8 cellular contexts compared by ENCODE assay signal in genomic region chr14:52313493-52313881, GRCh38. TPM values are rescaled to one million over a fixed set of nuclear protein-coding genes. Genes with fewer than 3 reads are reported as not detected.
DNase-seq lines count a peak whose midpoint lies in the region; ATAC-seq and TF ChIP-seq lines count a peak whose summit lies in the region.

No MANE protein-coding gene starts in this region.

- no peak for TF ChIP-seq CTCF in HFF-Myc (IDR thresholded peaks at IDR 0.05; ENCODE audit: low read depth, low read length, missing control alignments)
- no peak for TF ChIP-seq CTCF in WERI-Rb-1 (IDR thresholded peaks at IDR 0.05; ENCODE audit: low read depth, low read length)
- TF ChIP-seq CTCF in right atrium auricular region (IDR thresholded peaks at IDR 0.05): no peak

- H3K4me3 ChIP-seq in HFF-Myc (replicated peaks; ENCODE audit: low read depth, low read length): peak overlapping the region; percentile 55
- peak overlapping the region; percentile 59 for H3K4me3 ChIP-seq in WERI-Rb-1 (ENCODE audit: low read depth, low read length)
- H3K4me3 ChIP-seq in right atrium auricular region: peak overlapping the region; percentile 31 to 60
- peak overlapping the region; percentile 93 for H3K4me3 ChIP-seq in skeletal muscle satellite cell (ENCODE audit: low read length)

- no peak for ATAC-seq in HG02852 (IDR thresholded peaks at IDR 0.05; ENCODE audit: unreplicated experiment)

- H3K27ac ChIP-seq in WERI-Rb-1 (no peak overlapping the region), right atrium auricular region (peak overlapping the region in 1 of 2 donors; percentile 20)

- H3K27me3 ChIP-seq in WERI-Rb-1 (ENCODE audit: insufficient read depth, low read depth, severe bottlenecking) (peaks cover 5% of the 10 kb centered on the region), right atrium auricular region (no peaks in the 10 kb centered on the region), skeletal muscle satellite cell (ENCODE audit: control insufficient read depth, insufficient read depth, low read length) (no peaks in the 10 kb centered on the region)

- no peak for DNase-seq in HFF-Myc (ENCODE audit: extremely low read depth, low read depth)
- DNase-seq in WERI-Rb-1: no peak
- DNase-seq in right atrium auricular region (ENCODE audit: low spot score): no peak
- no peak for DNase-seq in NCI-H2227 treated with DMSO at 0.1 percent for 48 hours (lab: John Stamatoyannopoulos, UW)
- no peak for DNase-seq in anterior cingulate cortex (lab: John Stamatoyannopoulos, UW)
- no peak for DNase-seq in SHP77 (lab: John Stamatoyannopoulos, UW)

- H3K36me3 ChIP-seq in WERI-Rb-1: no peaks in the 10 kb centered on the region
- no peaks in the 10 kb centered on the region for H3K36me3 ChIP-seq in right atrium auricular region
- peaks cover 3% of the 10 kb centered on the region for H3K36me3 ChIP-seq in skeletal muscle satellite cell (ENCODE audit: insufficient read depth, low read length)

- H3K9me3 ChIP-seq in WERI-Rb-1 (ENCODE audit: severe bottlenecking) (no peaks in the 10 kb centered on the region), right atrium auricular region (no peaks in the 10 kb centered on the region), skeletal muscle satellite cell (replicated peaks; ENCODE audit: low read length) (no peaks in the 10 kb centered on the region)

- H3K4me2 ChIP-seq in skeletal muscle satellite cell (ENCODE audit: low read length): peak overlapping the region; percentile 95

- peak overlapping the region; percentile 98 for H3K9ac ChIP-seq in skeletal muscle satellite cell (ENCODE audit: low read depth, low read length)

- H3K4me1 ChIP-seq in right atrium auricular region: peaks cover 0 to 27% of the 10 kb centered on the region in 2 donors
- peaks cover 38% of the 10 kb centered on the region for H3K4me1 ChIP-seq in skeletal muscle satellite cell (ENCODE audit: control insufficient read depth, insufficient read depth, low read length)

RNA-seq across cellular contexts. Expression of gene PTGER2, which starts 0.6 kb away (rescaled TPM):
- total RNA-seq in right atrium auricular region: 1 to 10 TPM in 1 of 2 donors, under 1 TPM in 1; 0.44 to 1.5 TPM
- total RNA-seq in skeletal muscle satellite cell (2012; rRNA removed): 29.2 and 31.2 TPM in 2 replicates

RNA-seq across cellular contexts. Expression of gene PTGDR, which starts 46.0 kb away (rescaled TPM):
- total RNA-seq in right atrium auricular region: under 1 TPM; 0.28 to 0.89 TPM
- 1.3 and 1.8 TPM in 2 replicates for total RNA-seq in skeletal muscle satellite cell (2012; rRNA removed)
